8 cellular contexts compared by ENCODE assay signal in the genomic region with DNA sequence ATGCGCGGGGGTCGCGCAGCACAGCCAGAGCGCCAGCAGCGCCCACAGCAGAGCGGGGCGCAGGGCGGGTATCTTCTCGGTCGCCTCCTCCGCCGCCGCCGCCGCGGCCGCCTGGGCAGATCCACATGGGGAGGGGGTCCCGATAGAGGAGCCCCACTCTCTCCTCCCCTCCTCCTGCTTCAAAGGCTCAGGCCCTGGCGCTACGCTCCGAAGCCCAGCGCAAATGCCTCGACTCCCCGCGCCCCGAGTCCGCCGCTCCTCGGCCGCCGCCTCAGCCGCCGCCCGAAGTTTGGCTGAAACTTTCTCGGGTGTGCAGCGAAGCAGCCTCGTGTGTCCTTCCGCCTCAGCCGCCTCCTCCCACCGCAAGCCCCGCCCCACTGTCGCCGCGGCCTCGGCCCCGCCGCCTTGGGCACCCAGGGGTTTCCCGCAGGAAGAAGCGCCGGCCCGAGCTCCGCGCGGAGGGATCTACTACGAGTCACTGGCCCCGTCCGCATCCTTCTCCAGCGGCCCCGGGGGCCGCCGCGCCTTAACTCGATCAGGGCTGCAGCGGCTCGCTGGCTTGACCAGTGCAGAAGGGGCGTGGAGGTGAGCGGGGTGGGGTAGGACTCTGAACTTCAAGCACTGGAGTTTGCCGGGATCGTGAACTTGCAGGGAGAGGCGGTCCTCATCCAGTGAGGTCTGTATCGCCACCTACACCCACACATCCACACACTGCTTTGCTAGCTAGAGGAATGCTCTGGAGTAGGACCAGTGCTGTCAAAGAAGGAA. TPM values are rescaled to one million over a fixed set of nuclear protein-coding genes. Genes with fewer than 3 reads are reported as not detected.
DNase-seq lines count a peak whose midpoint lies in the region; ATAC-seq and TF ChIP-seq lines count a peak whose summit lies in the region.
"Not testable (repeated sequence)": the region's sequence is repeated elsewhere in the genome, so short reads cannot be mapped to it uniquely, and the experiment has no call there.

Gene NOTCH2NLA, minus strand, starts transcription at position 312 of the 768 bp plus-strand sequence. CDS start 39,684 bp downstream, outside the sequence.

- peak within 1 kb of the TSS; percentile 81 for H3K4me3 Mint-ChIP-seq in activated naive CD8-positive, alpha-beta T cell treated with anti-CD3 and anti-CD28 coated beads, Interleukin-2, amount 10 ng/mL, durations not matched to agents 7 days and 5 days

- peak within 1 kb of the TSS; percentile 59 for H3K4me3 ChIP-seq in GM12864 (ENCODE audit: low read depth, low read length)
- peak within 1 kb of the TSS; percentile 49 for H3K4me3 ChIP-seq in LNCaP clone FGC (ENCODE audit: low read depth, low read length)
- H3K4me3 ChIP-seq in fibroblast of lung (replicated peaks in 1 of 4; ENCODE audit: control extremely low read depth in 1 of 4, insufficient read depth in 1 of 4, low read depth in 3 of 4, low read length in 4 of 4): peak within 1 kb of the TSS in 3 of 4 experiments; percentile 37 to 64 (median 40)
- H3K4me3 ChIP-seq in smooth muscle cell: peak within 1 kb of the TSS; percentile 62
- H3K4me3 ChIP-seq in transverse colon: peak within 1 kb of the TSS; percentile 35 to 75 (median 54)

- peak; percentile 61 for ATAC-seq in activated naive CD8-positive, alpha-beta T cell treated with anti-CD3 and anti-CD28 coated beads, Interleukin-2, amount 10 ng/mL, durations not matched to agents 7 days and 5 days (ENCODE audit: low read depth)

- not testable (repeated sequence) for H3K4me1 ChIP-seq in fibroblast of lung (ENCODE audit: control insufficient read depth, extremely low read depth, insufficient read depth, low read length); smooth muscle cell (ENCODE audit: low read depth); transverse colon

- not testable (repeated sequence) for H2AFZ ChIP-seq in fibroblast of lung (ENCODE audit: low read length); smooth muscle cell (ENCODE audit: low read depth)

- DNase-seq in GM12864 (ENCODE audit: low read depth); LNCaP clone FGC (ENCODE audit: low read depth); fibroblast of lung (ENCODE audit: low read depth in 2 of 2); smooth muscle cell (lab: John Stamatoyannopoulos, UW; ENCODE audit: unreplicated experiment): not testable (repeated sequence)
- peak; percentile 66 for DNase-seq in activated CD4-positive, CD25-positive, alpha-beta regulatory T cell treated with anti-CD3 and anti-CD28 coated beads, Interleukin-2, amount 50 U/mL, for 72 hours
- DNase-seq in activated naive CD8-positive, alpha-beta T cell treated with anti-CD3 and anti-CD28 coated beads, Interleukin-2, amount 10 ng/mL, durations not matched to agents 7 days and 5 days: peak; percentile 83
- DNase-seq in mesenteric fat pad (ENCODE audit: low spot score) (peak; percentile 80), transverse colon (peak; percentile 8)

- peak; percentile 90 for TF ChIP-seq POLR2A in transverse colon (IDR thresholded peaks at IDR 0.05)

- H4K20me1 ChIP-seq in fibroblast of lung (ENCODE audit: control insufficient read depth, extremely low read depth, insufficient read depth, low read length); smooth muscle cell (ENCODE audit: low read depth): not testable (repeated sequence)

- H3K4me1 Mint-ChIP-seq in activated naive CD8-positive, alpha-beta T cell treated with anti-CD3 and anti-CD28 coated beads, Interleukin-2, amount 10 ng/mL, durations not matched to agents 7 days and 5 days: not testable (repeated sequence)

- not testable (repeated sequence) for H3K36me3 Mint-ChIP-seq in activated naive CD8-positive, alpha-beta T cell treated with anti-CD3 and anti-CD28 coated beads, Interleukin-2, amount 10 ng/mL, durations not matched to agents 7 days and 5 days

- H3K27me3 ChIP-seq in fibroblast of lung (ENCODE audit: control insufficient read depth, insufficient read depth, low read length); smooth muscle cell (ENCODE audit: low read depth); transverse colon: not testable (repeated sequence)

- not testable (repeated sequence) for H3K4me2 ChIP-seq in fibroblast of lung (ENCODE audit: extremely low read depth, insufficient read depth, low read length)
- peak within 1 kb of the TSS; percentile 85 for H3K4me2 ChIP-seq in smooth muscle cell

- H3K9me3 Mint-ChIP-seq in activated naive CD8-positive, alpha-beta T cell treated with anti-CD3 and anti-CD28 coated beads, Interleukin-2, amount 10 ng/mL, durations not matched to agents 7 days and 5 days: not testable (repeated sequence)

- peak within 1 kb of the TSS; percentile 73 for H3K27ac Mint-ChIP-seq in activated naive CD8-positive, alpha-beta T cell treated with anti-CD3 and anti-CD28 coated beads, Interleukin-2, amount 10 ng/mL, durations not matched to agents 7 days and 5 days

- in situ Hi-C loops in transverse colon (cut with MboI; ENCODE audit: low pct_ligation_motif_present in 1 of 4, low pct_unique_long_range_greater_than_20kb in 1 of 4, low sequenced_read_pairs in 3 of 4): not testable (repeated sequence)

- TF ChIP-seq CTCF in GM12864 (IDR thresholded peaks at IDR 0.05; ENCODE audit: low read depth, low read length, missing control alignments); LNCaP clone FGC (IDR thresholded peaks at IDR 0.05; ENCODE audit: control insufficient read depth, extremely low read depth, insufficient read depth); fibroblast of lung (conservative IDR thresholded peaks at IDR 0.05 in 1 of 2, IDR thresholded peaks at IDR 0.05 in 1 of 2; ENCODE audit: low read depth in 1 of 2, low read length in 2 of 2); smooth muscle cell (IDR thresholded peaks at IDR 0.05; ENCODE audit: borderline replicate concordance, insufficient read depth, poor library complexity, severe bottlenecking); transverse colon (IDR thresholded peaks at IDR 0.05): not testable (repeated sequence)

- not testable (repeated sequence) for H3K36me3 ChIP-seq in fibroblast of lung (ENCODE audit: control insufficient read depth, insufficient read depth, low read length); smooth muscle cell (ENCODE audit: low read depth); transverse colon

- POLR2A ChIA-PET in activated naive CD8-positive, alpha-beta T cell treated with anti-CD3 and anti-CD28 coated beads, Interleukin-2, amount 10 ng/mL, durations not matched to agents 7 days and 5 days (lab: Charles Lee): not testable (repeated sequence)

- H3K79me2 ChIP-seq in fibroblast of lung (ENCODE audit: control insufficient read depth, insufficient read depth, low read length); smooth muscle cell (ENCODE audit: low read depth): not testable (repeated sequence)

- not testable (repeated sequence) for TF ChIP-seq EP300 in transverse colon (IDR thresholded peaks at IDR 0.05; ENCODE audit: low read depth)

- WGBS in smooth muscle cell (ENCODE audit: low lambda C conversion rate): 0% methylated on average over 2 of the region's 72 CpGs
- no CpG with 5 or more reads among the region's 72 CpGs for WGBS in transverse colon (ENCODE audit: low coverage in 1 of 2), 2 donors

- peak within 1 kb of the TSS; percentile 58 for H3K9ac ChIP-seq in fibroblast of lung (ENCODE audit: insufficient read depth, low read length)
- not testable (repeated sequence) for H3K9ac ChIP-seq in smooth muscle cell (ENCODE audit: low read depth)

- H3K27ac ChIP-seq in fibroblast of lung (ENCODE audit: insufficient read depth, low read length) (peak within 1 kb of the TSS; percentile 57), transverse colon (peak within 1 kb of the TSS; percentile 83 to 88 (median 88))
- H3K27ac ChIP-seq in smooth muscle cell (ENCODE audit: low read depth): not testable (repeated sequence)

- H3K9me3 ChIP-seq in fibroblast of lung (ENCODE audit: control insufficient read depth, insufficient read depth, low read depth, low read length); smooth muscle cell (replicated peaks; ENCODE audit: low read depth); transverse colon: not testable (repeated sequence)

- not testable (repeated sequence) for H3K27me3 Mint-ChIP-seq in activated naive CD8-positive, alpha-beta T cell treated with anti-CD3 and anti-CD28 coated beads, Interleukin-2, amount 10 ng/mL, durations not matched to agents 7 days and 5 days

- intact Hi-C loops in transverse colon (cut with DNase I; ENCODE audit: low total_unique reads): not testable (repeated sequence)

- not testable (repeated sequence) for H3F3A ChIP-seq in smooth muscle cell (ENCODE audit: low read depth)

RNA-seq across cellular contexts. Expression of gene NOTCH2NLA, which starts in this region (rescaled TPM):
- 10 to 100 TPM; 37.0 to 38.2 TPM for total RNA-seq in activated naive CD8-positive, alpha-beta T cell treated with anti-CD3 and anti-CD28 coated beads, Interleukin-2, amount 10 ng/mL, durations not matched to agents 7 days and 5 days
- total RNA-seq in fibroblast of lung (61.1 and 150 TPM in 2 replicates), mesenteric fat pad (41.2 TPM), smooth muscle cell (27.9 and 30.7 TPM in 2 replicates), transverse colon (100 to 1,000 TPM in 1 of 4 donors, 10 to 100 TPM in 3; 18.3 to 158 (median 41.6) TPM)
- polyA plus RNA-seq in fibroblast of lung (8.5 and 30.7 TPM in 2 replicates), smooth muscle cell (26.1 and 36.3 TPM in 2 replicates)
- 6.7 and 23.5 TPM in 2 replicates for polyA plus RNA-seq in fibroblast of lung (2012)
- polyA minus RNA-seq in fibroblast of lung (ENCODE audit: low replicate concordance): 61.3 and 121 TPM in 2 replicates
